ENCODE assay signal across 18 cellular contexts in genomic region chr14:62002636-62003035, GRCh38.
DNase-seq lines count a peak whose midpoint lies in the region; FAIRE-seq and TF ChIP-seq lines count a peak whose summit lies in the region.
"Had no signal": no experiment of that assay in that cellular context is flagged by ENCODE, and none has a peak within 500 bp of the region (broad histone marks: within the 10 kb centered on the region; RNA-seq: fewer than 3 reads in every experiment).

No MANE protein-coding gene starts in this region.

- H3K27me3 Mint-ChIP-seq in HFFc6 (ENCODE audit: insufficient read depth) = no peaks in the 10 kb centered on the region
- no peaks in the 10 kb centered on the region for H3K27me3 Mint-ChIP-seq in astrocyte (ENCODE audit: low read depth, unreplicated experiment)

- no peaks in the 10 kb centered on the region for H3K9me3 Mint-ChIP-seq in HFFc6
- H3K9me3 Mint-ChIP-seq in astrocyte (ENCODE audit: unreplicated experiment) = peaks cover 10% of the 10 kb centered on the region
- H3K9me3 Mint-ChIP-seq: CD8-positive, alpha-beta T cell had no signal

- no peaks in the 10 kb centered on the region for H4K20me1 ChIP-seq in astrocyte (ENCODE audit: insufficient read depth, low read length)

- DNase-seq in SIG-M5 treated with dmso at 0.1 percent for 504 hours (lab: John Stamatoyannopoulos, UW; ENCODE audit: unreplicated experiment) (peak; percentile 1), SIG-M5 (lab: John Stamatoyannopoulos, UW) (no peak), HFFc6 (peak; percentile 8), astrocyte (ENCODE audit: low read depth) (no peak), kidney tubule cell (ENCODE audit: low spot score) (peak; percentile 83), NCI-H1417 (lab: John Stamatoyannopoulos, UW) (no peak), tibial artery (no peak), NCI-H2171 (lab: John Stamatoyannopoulos, UW) (no peak)
- DNase-seq: activated CD8-positive, alpha-beta memory T cell treated with anti-CD3 and anti-CD28 coated beads, Interleukin-2, amount 10 ng/mL, durations not matched to agents 7 days and 5 days; amygdala; CD8-positive, alpha-beta T cell; MM.1S; stimulated activated CD4-positive, alpha-beta T cell treated with anti-CD3 and anti-CD28 coated beads, Interleukin-4, amount 100 ng/mL, for 4 hours; stimulated activated naive CD4-positive, alpha-beta T cell treated with Interleukin-2 at 50 U/mL for 16 hours; uterus had no signal

- peak overlapping the region; percentile 45 for H3K9ac ChIP-seq in astrocyte (ENCODE audit: low read length)
- H3K9ac ChIP-seq: neural progenitor cell had no signal

- H3K9me3 ChIP-seq in astrocyte (ENCODE audit: insufficient read depth, low read depth, low read length) (no peaks in the 10 kb centered on the region), tibial artery (no peaks in the 10 kb centered on the region)
- H3K9me3 ChIP-seq: A549, uterus had no signal

- intact Hi-C loops in tibial artery (cut with DNase I; ENCODE audit: low total_unique reads) = no loop called here

- H3K36me3 Mint-ChIP-seq in HFFc6 (ENCODE audit: low read depth) (peaks cover 11% of the 10 kb centered on the region), astrocyte (ENCODE audit: low read depth, unreplicated experiment) (no peaks in the 10 kb centered on the region)
- H3K36me3 Mint-ChIP-seq: activated CD8-positive, alpha-beta memory T cell treated with anti-CD3 and anti-CD28 coated beads, Interleukin-2, amount 10 ng/mL, durations not matched to agents 7 days and 5 days; CD8-positive, alpha-beta T cell; neural progenitor cell had no signal

- TF ChIP-seq CTCF in HFFc6 (IDR thresholded peaks at IDR 0.05) (no peak; the same call in 1 of the 2 replicates), astrocyte (IDR thresholded peaks at IDR 0.05; ENCODE audit: insufficient read depth, low read depth, low read length) (no peak), tibial artery (IDR thresholded peaks at IDR 0.05) (no peak)

- no peaks in the 10 kb centered on the region for H3K27me3 ChIP-seq in astrocyte (ENCODE audit: insufficient read depth, low read length)
- H3K27me3 ChIP-seq in tibial artery = no peaks in the 10 kb centered on the region
- H3K27me3 ChIP-seq: neural progenitor cell, uterus had no signal

- H3K27ac ChIP-seq in astrocyte (ENCODE audit: low read depth, low read length) (peak overlapping the region; percentile 62), tibial artery (no peak overlapping the region)
- H3K27ac ChIP-seq: A549, neural progenitor cell, uterus had no signal

- H3K4me3 Mint-ChIP-seq in HFFc6 (no peak overlapping the region; the same call in 1 of the 2 replicates), astrocyte (ENCODE audit: unreplicated experiment) (no peak overlapping the region)
- H3K4me3 Mint-ChIP-seq: activated CD8-positive, alpha-beta memory T cell treated with anti-CD3 and anti-CD28 coated beads, Interleukin-2, amount 10 ng/mL, durations not matched to agents 7 days and 5 days; CD8-positive, alpha-beta T cell; neural progenitor cell had no signal

- H3K27ac Mint-ChIP-seq in HFFc6 (peak overlapping the region; percentile 56), astrocyte (ENCODE audit: unreplicated experiment) (no peak overlapping the region)
- H3K27ac Mint-ChIP-seq: activated CD8-positive, alpha-beta memory T cell treated with anti-CD3 and anti-CD28 coated beads, Interleukin-2, amount 10 ng/mL, durations not matched to agents 7 days and 5 days; CD8-positive, alpha-beta T cell; neural progenitor cell had no signal

- H2AFZ ChIP-seq in astrocyte (ENCODE audit: low read depth, low read length) = no peak overlapping the region
- H2AFZ ChIP-seq: neural progenitor cell had no signal

- H3K36me3 ChIP-seq in astrocyte (ENCODE audit: insufficient read depth, low read length) = no peaks in the 10 kb centered on the region
- no peaks in the 10 kb centered on the region for H3K36me3 ChIP-seq in tibial artery
- H3K36me3 ChIP-seq: neural progenitor cell, uterus had no signal

- H3K4me1 Mint-ChIP-seq in HFFc6 (ENCODE audit: low read depth) = peaks cover 48% of the 10 kb centered on the region
- no peaks in the 10 kb centered on the region for H3K4me1 Mint-ChIP-seq in astrocyte (ENCODE audit: low read depth, unreplicated experiment)
- H3K4me1 Mint-ChIP-seq: activated CD8-positive, alpha-beta memory T cell treated with anti-CD3 and anti-CD28 coated beads, Interleukin-2, amount 10 ng/mL, durations not matched to agents 7 days and 5 days; neural progenitor cell had no signal

- H3K4me3 ChIP-seq in astrocyte (ENCODE audit: insufficient read depth, low read depth, low read length) (no peak overlapping the region), tibial artery (no peak overlapping the region)
- H3K4me3 ChIP-seq: A549, lung, neural progenitor cell, uterus had no signal

- H3K4me1 ChIP-seq in astrocyte (ENCODE audit: insufficient read depth, low read length) = no peaks in the 10 kb centered on the region
- H3K4me1 ChIP-seq in tibial artery = no peaks in the 10 kb centered on the region
- H3K4me1 ChIP-seq: A549, neural progenitor cell, uterus had no signal

- no peak for FAIRE-seq in astrocyte (lab: Jason Lieb, UNC)
- FAIRE-seq: A549 had no signal

- H3K4me2 ChIP-seq in astrocyte (ENCODE audit: low read length) = peak overlapping the region; percentile 36
- H3K4me2 ChIP-seq: A549, neural progenitor cell had no signal

- no peaks in the 10 kb centered on the region for H3K79me2 ChIP-seq in astrocyte (ENCODE audit: insufficient read depth, low read length)

Comparison
In these comparisons a context has a peak if more than half of its experiments do, and no peak if none do; other contexts are left out.
1. DNase-seq: peak in SIG-M5 treated with dmso at 0.1 percent for 504 hours (single experiment), HFFc6 (single experiment) and kidney tubule cell (single experiment); none in SIG-M5 (single experiment), astrocyte (single experiment), NCI-H1417 (0 of 3), tibial artery (0 of 2) and NCI-H2171 (single experiment).